Comparison of ENCODE assay signal across 12 cellular contexts in genomic region chr9:84953252-84953773, GRCh38.
DNase-seq lines count a peak whose midpoint lies in the region; ATAC-seq and TF ChIP-seq lines count a peak whose summit lies in the region.
"Had no signal": no experiment of that assay in that cellular context is flagged by ENCODE, and none has a peak within 500 bp of the region (broad histone marks: within the 10 kb centered on the region; RNA-seq: fewer than 3 reads in every experiment).

No MANE protein-coding gene starts in this region.

- intact Hi-C loops in CD4-positive, alpha-beta memory T cell (cut with micrococcal nuclease), result no loop called here

- CTCF ChIA-PET in CD4-positive, alpha-beta memory T cell (lab: Charles Lee; ENCODE audit: partially characterized antibody), result no interaction called here

- peaks cover 11% of the 10 kb centered on the region; the same call in 1 of the 2 replicates for H3K9me2 ChIP-seq in GM23338 (ENCODE audit: insufficient read depth)

- H3K4me3 ChIP-seq in GM23338 (no peak overlapping the region), OCI-LY3 (ENCODE audit: low read length) (no peak overlapping the region)
- no peak overlapping the region for H3K4me3 ChIP-seq in CD4-positive, alpha-beta memory T cell (ENCODE audit: low read length in 2 of 2)
- H3K4me3 ChIP-seq: BLaER1 treated with 17β-estradiol and CSF1 and Interleukin-3, amounts not matched to agents 10 nM and 100 nM; SJSA1 had no signal

- peak overlapping the region; percentile 50; the same call in 1 of the 2 replicates for H2AFZ ChIP-seq in GM23338
- H2AFZ ChIP-seq in OCI-LY3 (ENCODE audit: low read depth, low read length), result peak overlapping the region; percentile 87; the same call in 1 of the 2 replicates

- DNase-seq in GM23338 (ENCODE audit: low spot score) (no peak), caudate nucleus (lab: John Stamatoyannopoulos, UW) (no peak), kidney tubule cell (ENCODE audit: low spot score) (peak; percentile 14), NCI-H2107 treated with DMSO at 0.1 percent for 48 hours (lab: John Stamatoyannopoulos, UW; ENCODE audit: unreplicated experiment) (no peak), KBM-7 (no peak)
- DNase-seq in CD4-positive, alpha-beta memory T cell, result no peak

- H3K27me3 Mint-ChIP-seq in GM23338 (ENCODE audit: insufficient read depth, low read depth, poor library complexity), result peaks cover 16% of the 10 kb centered on the region
- H3K27me3 Mint-ChIP-seq in CD4-positive, alpha-beta memory T cell, result peaks cover 9 to 13% of the 10 kb centered on the region in 2 donors

- H3K27ac ChIP-seq in GM23338 (ENCODE audit: low read depth), result no peak overlapping the region
- H3K27ac ChIP-seq in OCI-LY3 (ENCODE audit: low read length), result no peak overlapping the region
- H3K27ac ChIP-seq in caudate nucleus (ENCODE audit: low read depth, low read length), result peak overlapping the region; percentile 71
- no peak overlapping the region for H3K27ac ChIP-seq in CD4-positive, alpha-beta memory T cell (ENCODE audit: low read depth, low read length)
- H3K27ac ChIP-seq: BLaER1 treated with 17β-estradiol and CSF1 and Interleukin-3, amounts not matched to agents 10 nM and 100 nM; HL-60; SJSA1 had no signal

- peaks cover 4% of the 10 kb centered on the region; the same call in 1 of the 3 replicates for H3K9me3 Mint-ChIP-seq in GM23338
- peaks cover 0 to 4% (median under 1%) of the 10 kb centered on the region in 8 donors for H3K9me3 Mint-ChIP-seq in CD4-positive, alpha-beta memory T cell
- H3K9me3 Mint-ChIP-seq: CD8-positive, alpha-beta T cell had no signal

- H3K36me3 ChIP-seq in GM23338 (ENCODE audit: insufficient read depth), result no peaks in the 10 kb centered on the region
- H3K36me3 ChIP-seq in OCI-LY3 (replicated peaks; ENCODE audit: low read depth, low read length), result no peaks in the 10 kb centered on the region
- no peaks in the 10 kb centered on the region for H3K36me3 ChIP-seq in CD4-positive, alpha-beta memory T cell (ENCODE audit: insufficient read depth, low read length)
- H3K36me3 ChIP-seq: BLaER1 treated with 17β-estradiol and CSF1 and Interleukin-3, amounts not matched to agents 10 nM and 100 nM; SJSA1 had no signal

- H3F3A ChIP-seq in GM23338 (replicated peaks; ENCODE audit: low read depth), result no peaks in the 10 kb centered on the region

- H3K4me2 ChIP-seq in GM23338 (no peak overlapping the region), OCI-LY3 (ENCODE audit: low read length) (no peak overlapping the region)
- H3K4me2 ChIP-seq: BLaER1 treated with 17β-estradiol and CSF1 and Interleukin-3, amounts not matched to agents 10 nM and 100 nM had no signal

- H3K79me2 ChIP-seq in GM23338 (replicated peaks; ENCODE audit: insufficient read depth), result no peaks in the 10 kb centered on the region
- no peaks in the 10 kb centered on the region for H3K79me2 ChIP-seq in OCI-LY3 (ENCODE audit: low read length)

- no peaks in the 10 kb centered on the region for H3K36me3 Mint-ChIP-seq in GM23338 (ENCODE audit: low read depth)
- H3K36me3 Mint-ChIP-seq in CD4-positive, alpha-beta memory T cell, result no peaks in the 10 kb centered on the region
- H3K36me3 Mint-ChIP-seq: CD8-positive, alpha-beta T cell had no signal

- peaks cover 10% of the 10 kb centered on the region for H3K4me1 Mint-ChIP-seq in GM23338
- H3K4me1 Mint-ChIP-seq in CD4-positive, alpha-beta memory T cell, result peaks cover 0 to 7% (median 3%) of the 10 kb centered on the region in 4 donors

- H4K20me1 ChIP-seq in GM23338 (replicated peaks; ENCODE audit: insufficient read depth) (no peaks in the 10 kb centered on the region), OCI-LY3 (ENCODE audit: insufficient read depth, low read length) (no peaks in the 10 kb centered on the region)
- H4K20me1 ChIP-seq: BLaER1 treated with 17β-estradiol and CSF1 and Interleukin-3, amounts not matched to agents 10 nM and 100 nM had no signal

- no peak overlapping the region for H3K27ac Mint-ChIP-seq in GM23338
- H3K27ac Mint-ChIP-seq in CD4-positive, alpha-beta memory T cell, result no peak overlapping the region
- H3K27ac Mint-ChIP-seq: CD8-positive, alpha-beta T cell had no signal

- no peaks in the 10 kb centered on the region for H3K27me3 ChIP-seq in GM23338 (ENCODE audit: insufficient read depth)
- H3K27me3 ChIP-seq in OCI-LY3 (ENCODE audit: low read depth, low read length), result no peaks in the 10 kb centered on the region
- H3K27me3 ChIP-seq in CD4-positive, alpha-beta memory T cell (ENCODE audit: insufficient read depth, low read length), result no peaks in the 10 kb centered on the region
- H3K27me3 ChIP-seq: BLaER1 treated with 17β-estradiol and CSF1 and Interleukin-3, amounts not matched to agents 10 nM and 100 nM; SJSA1 had no signal

- in situ Hi-C loops in KBM-7 (cut with MboI; ENCODE audit: low pct_unique_long_range_greater_than_20kb, low sequenced_read_pairs), result no loop called here

- H3K4me1 ChIP-seq in GM23338 (ENCODE audit: insufficient read depth) (no peaks in the 10 kb centered on the region; the same call in 1 of the 2 replicates), OCI-LY3 (ENCODE audit: low read length) (peaks cover 14% of the 10 kb centered on the region; the same call in 1 of the 2 replicates)
- H3K4me1 ChIP-seq in CD4-positive, alpha-beta memory T cell (ENCODE audit: insufficient read depth, low read length), result no peaks in the 10 kb centered on the region
- H3K4me1 ChIP-seq: BLaER1 treated with 17β-estradiol and CSF1 and Interleukin-3, amounts not matched to agents 10 nM and 100 nM; SJSA1 had no signal

- no peak overlapping the region for H3K4me3 Mint-ChIP-seq in GM23338
- H3K4me3 Mint-ChIP-seq in CD4-positive, alpha-beta memory T cell, result no peak overlapping the region
- H3K4me3 Mint-ChIP-seq: CD8-positive, alpha-beta T cell had no signal

- H3K9me3 ChIP-seq in OCI-LY3 (ENCODE audit: insufficient read depth, low read length), result no peaks in the 10 kb centered on the region
- no peaks in the 10 kb centered on the region for H3K9me3 ChIP-seq in CD4-positive, alpha-beta memory T cell (ENCODE audit: control insufficient read depth in 1 of 2, low read length in 2 of 2)
- H3K9me3 ChIP-seq: BLaER1 treated with 17β-estradiol and CSF1 and Interleukin-3, amounts not matched to agents 10 nM and 100 nM; SJSA1 had no signal

- POLR2A ChIA-PET in CD4-positive, alpha-beta memory T cell (lab: Charles Lee; ENCODE audit: partially characterized antibody), result no interaction called here

- H3K9ac ChIP-seq in OCI-LY3 (ENCODE audit: low read length), result no peak overlapping the region
- H3K9ac ChIP-seq: BLaER1 treated with 17β-estradiol and CSF1 and Interleukin-3, amounts not matched to agents 10 nM and 100 nM had no signal

- TF ChIP-seq CTCF in GM23338 (conservative IDR thresholded peaks at IDR 0.05; ENCODE audit: low read depth in 2 of 2) (no peak), OCI-LY3 (IDR thresholded peaks at IDR 0.05; ENCODE audit: low read depth, low read length) (no peak)

- ATAC-seq in GM23338, result no peak
- ATAC-seq in HG03442 (IDR thresholded peaks at IDR 0.05; ENCODE audit: unreplicated experiment), result no peak
- ATAC-seq: CD8-positive, alpha-beta T cell had no signal

TF ChIP-seq in GM23338, 12 proteins besides CTCF, POLR2A, EP300 and RAD21 (continues in another document):
- TF ChIP-seq ZNF331 (CRISPR knock-in tag; IDR thresholded peaks at IDR 0.05; ENCODE audit: low read depth) (no peak), JUNB (IDR thresholded peaks at IDR 0.05; ENCODE audit: unreplicated experiment) (no peak), REST (IDR thresholded peaks at IDR 0.05; ENCODE audit: unreplicated experiment) (no peak), CREB1 (CRISPR knock-in tag; IDR thresholded peaks at IDR 0.05; ENCODE audit: low read depth) (no peak), EZH2phosphoT487 (IDR thresholded peaks at IDR 0.05; ENCODE audit: unreplicated experiment) (no peak), EZH2 (IDR thresholded peaks at IDR 0.05; ENCODE audit: low read depth, unreplicated experiment) (no peak), POLR2AphosphoS5 (IDR thresholded peaks at IDR 0.05; ENCODE audit: low read depth) (no peak), NANOG (IDR thresholded peaks at IDR 0.05; ENCODE audit: borderline replicate concordance) (no peak)
